1 cellular context compared by ENCODE assay signal in the genomic region with DNA sequence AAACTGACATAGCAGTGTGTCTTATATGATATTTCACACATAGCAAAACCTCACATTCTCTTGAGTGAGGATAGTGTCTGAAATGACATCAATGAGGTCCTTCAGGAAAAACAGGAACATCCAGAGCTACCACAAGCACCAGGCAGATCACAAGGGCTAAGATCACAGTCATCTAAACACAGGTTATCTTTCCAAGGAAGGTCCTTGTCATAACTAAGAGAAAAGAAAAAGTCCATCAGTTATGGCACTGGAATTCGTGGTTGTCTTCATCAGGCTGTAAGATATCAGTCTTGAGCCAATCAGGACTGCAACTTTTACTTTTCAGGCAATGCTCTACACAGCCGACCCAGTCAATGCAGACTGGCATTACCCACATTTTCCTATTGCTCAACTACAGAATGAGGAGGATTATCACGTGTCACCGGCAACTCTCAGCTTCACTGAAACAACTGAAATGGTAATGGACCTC.
TF ChIP-seq lines count a peak whose summit lies in the region.

No MANE protein-coding gene starts in this region.

TF ChIP-seq in H1, 55 proteins besides CTCF, POLR2A, EP300 and RAD21:
- TF ChIP-seq CEBPB (IDR thresholded peaks at IDR 0.05; ENCODE audit: low read depth, low read length) (peak; percentile 34; the same call in 1 of the 2 replicates), NANOG (IDR thresholded peaks at IDR 0.05; ENCODE audit: insufficient read depth, low read depth, low read length, poor library complexity, severe bottlenecking) (no peak), POU5F1 (IDR thresholded peaks at IDR 0.05; ENCODE audit: low read depth, low read length) (no peak), SP1 (IDR thresholded peaks at IDR 0.05; ENCODE audit: low read depth, low read length) (no peak), RXRA (IDR thresholded peaks at IDR 0.05; ENCODE audit: insufficient read depth, low read depth, low read length) (no peak), CREB1 (IDR thresholded peaks at IDR 0.05) (no peak), KDM4A (IDR thresholded peaks at IDR 0.05; ENCODE audit: low read depth, low read length, severe bottlenecking) (no peak), ASH2L (IDR thresholded peaks at IDR 0.05; ENCODE audit: low read length) (no peak)
